In the genomic region with DNA sequence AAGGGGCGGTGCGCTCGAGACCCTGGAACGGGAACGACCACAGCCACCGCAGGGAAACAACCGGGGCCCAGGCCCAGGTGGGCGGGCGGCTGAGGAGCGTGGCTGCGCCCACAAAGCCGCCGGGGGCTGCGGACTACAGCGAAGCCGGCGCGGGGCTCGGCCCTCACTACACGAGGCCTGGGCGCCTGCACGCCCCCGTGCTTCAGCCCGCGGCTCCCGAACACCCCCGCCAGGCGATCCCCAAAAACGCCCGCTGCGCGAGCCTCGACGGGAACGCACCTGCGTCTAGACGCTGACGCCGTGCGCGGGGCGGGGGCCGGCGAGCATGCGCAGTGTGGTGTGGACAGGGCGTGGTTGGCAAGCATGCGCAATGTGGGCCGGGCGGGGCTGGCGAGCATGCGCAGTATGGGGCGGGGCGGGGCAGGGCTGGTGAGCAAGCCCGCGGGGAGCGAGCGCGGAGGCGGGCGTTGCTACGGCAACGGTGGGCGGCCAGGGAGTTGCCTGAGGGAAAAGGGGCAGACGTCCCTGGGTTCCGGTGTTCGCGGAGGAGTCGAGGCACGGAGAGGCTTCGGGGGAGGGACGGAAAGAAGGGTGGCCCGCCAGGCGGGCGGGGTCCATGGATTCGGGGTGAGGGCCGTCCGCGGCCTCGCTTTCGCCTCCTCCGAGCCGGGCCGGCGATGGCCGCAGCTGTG, we compare ENCODE assay signal across 1 cellular context.
TF ChIP-seq lines count a peak whose summit lies in the region.

Gene RNF32, plus strand, starts transcription at position 518 of the 692 bp plus-strand sequence. CDS start 3,104 bp downstream, outside the sequence.

TF ChIP-seq in K562, 482 proteins besides CTCF, POLR2A, EP300 and RAD21 (continued from another document and continues in another):
- TF ChIP-seq, protein P1, sequence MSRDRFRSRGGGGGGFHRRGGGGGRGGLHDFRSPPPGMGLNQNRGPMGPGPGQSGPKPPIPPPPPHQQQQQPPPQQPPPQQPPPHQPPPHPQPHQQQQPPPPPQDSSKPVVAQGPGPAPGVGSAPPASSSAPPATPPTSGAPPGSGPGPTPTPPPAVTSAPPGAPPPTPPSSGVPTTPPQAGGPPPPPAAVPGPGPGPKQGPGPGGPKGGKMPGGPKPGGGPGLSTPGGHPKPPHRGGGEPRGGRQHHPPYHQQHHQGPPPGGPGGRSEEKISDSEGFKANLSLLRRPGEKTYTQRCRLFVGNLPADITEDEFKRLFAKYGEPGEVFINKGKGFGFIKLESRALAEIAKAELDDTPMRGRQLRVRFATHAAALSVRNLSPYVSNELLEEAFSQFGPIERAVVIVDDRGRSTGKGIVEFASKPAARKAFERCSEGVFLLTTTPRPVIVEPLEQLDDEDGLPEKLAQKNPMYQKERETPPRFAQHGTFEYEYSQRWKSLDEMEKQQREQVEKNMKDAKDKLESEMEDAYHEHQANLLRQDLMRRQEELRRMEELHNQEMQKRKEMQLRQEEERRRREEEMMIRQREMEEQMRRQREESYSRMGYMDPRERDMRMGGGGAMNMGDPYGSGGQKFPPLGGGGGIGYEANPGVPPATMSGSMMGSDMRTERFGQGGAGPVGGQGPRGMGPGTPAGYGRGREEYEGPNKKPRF (IDR thresholded peaks at IDR 0.05; ENCODE audit: low read depth, low read length): no peak
- peak; percentile 50; the same call in 1 of the 2 replicates for TF ChIP-seq PHF21A (IDR thresholded peaks at IDR 0.05; ENCODE audit: borderline replicate concordance, low read depth)
- peak; percentile 98 for TF ChIP-seq FOXP1 (CRISPR knock-in tag; IDR thresholded peaks at IDR 0.05)
- peak; percentile 79; the same call in 1 of the 2 replicates for TF ChIP-seq CREB3L1 (IDR thresholded peaks at IDR 0.05; ENCODE audit: borderline replicate concordance, low read depth)
- TF ChIP-seq SMAD4 (CRISPR knock-in tag; conservative IDR thresholded peaks at IDR 0.05): peak; percentile 96
- peak; percentile 59; the same call in 1 of the 2 replicates for TF ChIP-seq GTF2E2 (tag; IDR thresholded peaks at IDR 0.05)
- peak; percentile 85 for TF ChIP-seq NR4A1 (CRISPR knock-in tag; IDR thresholded peaks at IDR 0.05)
- TF ChIP-seq NR4A1 (tag; IDR thresholded peaks at IDR 0.05): peak; percentile 79; the same call in 1 of the 2 replicates
- TF ChIP-seq MEIS2 (IDR thresholded peaks at IDR 0.05; ENCODE audit: partially characterized antibody): peak; percentile 97
- 0 out of 2 replicates have a peak, but pooled peaks have one; percentile 47 for TF ChIP-seq PTBP1 (IDR thresholded peaks at IDR 0.05; ENCODE audit: low read depth, low read length)
- peak; percentile 92 for TF ChIP-seq ZNF232 (CRISPR knock-in tag; IDR thresholded peaks at IDR 0.05)
- no peak for TF ChIP-seq KLF16 (IDR thresholded peaks at IDR 0.05)
- TF ChIP-seq HDAC6 (IDR thresholded peaks at IDR 0.05; ENCODE audit: low read depth, low read length): 0 out of 2 replicates have a peak, but pooled peaks have one; percentile 63
- peak; percentile 90; the same call in 1 of the 2 replicates for TF ChIP-seq ZBTB1 (CRISPR knock-in tag; IDR thresholded peaks at IDR 0.05; ENCODE audit: borderline replicate concordance, low read depth)
- no peak for TF ChIP-seq SIRT6 (IDR thresholded peaks at IDR 0.05; ENCODE audit: low read depth, low read length)
- TF ChIP-seq TFAP4 (CRISPR knock-in tag; IDR thresholded peaks at IDR 0.05; ENCODE audit: borderline replicate concordance): peak; percentile 90
- TF ChIP-seq PRMT5 (CRISPR knock-in tag; IDR thresholded peaks at IDR 0.05): 0 out of 2 replicates have a peak, but pooled peaks have one; percentile 2
- no peak for TF ChIP-seq DNMT1 (IDR thresholded peaks at IDR 0.05)
- TF ChIP-seq ETV5 (CRISPR knock-in tag; IDR thresholded peaks at IDR 0.05; ENCODE audit: low read depth): peak; percentile 75; the same call in 1 of the 2 replicates
- no peak for TF ChIP-seq PHB2 (IDR thresholded peaks at IDR 0.05; ENCODE audit: low read depth)
- peak; percentile 99 for TF ChIP-seq RFX1 (IDR thresholded peaks at IDR 0.05)
- no peak for TF ChIP-seq CHAMP1 (IDR thresholded peaks at IDR 0.05)
- peak; percentile 88 for TF ChIP-seq CREM (IDR thresholded peaks at IDR 0.05; ENCODE audit: low read depth)
- TF ChIP-seq ARID3B (CRISPR knock-in tag; IDR thresholded peaks at IDR 0.05; ENCODE audit: borderline replicate concordance): peak; percentile 80; the same call in 1 of the 2 replicates
- TF ChIP-seq RHOXF2B (CRISPR knock-in tag; conservative IDR thresholded peaks at IDR 0.05): peak; percentile 81; the same call in 1 of the 2 replicates
- TF ChIP-seq TCF3 (CRISPR knock-in tag; IDR thresholded peaks at IDR 0.05): peak; percentile 9; the same call in 1 of the 2 replicates
- peak; percentile 57 for TF ChIP-seq JUND (IDR thresholded peaks at IDR 0.05; ENCODE audit: borderline replicate concordance, low read depth, low read length)
- TF ChIP-seq JUND (tag; IDR thresholded peaks at IDR 0.05; ENCODE audit: borderline replicate concordance, low read depth, low read length): no peak; the same call in 2 of the 3 replicates
- peak; percentile 43; the same call in 1 of the 2 replicates for TF ChIP-seq SMAD3 (CRISPR knock-in tag; conservative IDR thresholded peaks at IDR 0.05)
- TF ChIP-seq MBD2 (IDR thresholded peaks at IDR 0.05; ENCODE audit: borderline replicate concordance, low read depth): peak; percentile 42; the same call in 1 of the 2 replicates
- TF ChIP-seq PCBP2 (IDR thresholded peaks at IDR 0.05; ENCODE audit: low read depth, low read length, poor library complexity, severe bottlenecking): no peak
- TF ChIP-seq ZZZ3 (IDR thresholded peaks at IDR 0.05): no peak
- peak; percentile 35; the same call in 1 of the 2 replicates for TF ChIP-seq ZNF584 (CRISPR knock-in tag; IDR thresholded peaks at IDR 0.05; ENCODE audit: low read depth)
- peak; percentile 59 for TF ChIP-seq HNRNPLL (IDR thresholded peaks at IDR 0.05; ENCODE audit: low read depth, low read length, poor library complexity, severe bottlenecking)
- peak; percentile 71; the same call in 1 of the 2 replicates for TF ChIP-seq ZNF212 (CRISPR knock-in tag; IDR thresholded peaks at IDR 0.05)
- peak in 1 of 2 experiments; percentile 19; a peak in 1 of 4 replicates for TF ChIP-seq RCOR1 (IDR thresholded peaks at IDR 0.05; ENCODE audit: borderline replicate concordance in 1 of 2, low read depth in 2 of 2, low read length in 2 of 2)
- TF ChIP-seq NR2C1 (IDR thresholded peaks at IDR 0.05): no peak
- TF ChIP-seq NR2C1 (tag; IDR thresholded peaks at IDR 0.05): no peak
- TF ChIP-seq ATF1 (CRISPR knock-in tag; IDR thresholded peaks at IDR 0.05): 0 out of 2 replicates have a peak, but pooled peaks have one; percentile 11
- peak; percentile 83 for TF ChIP-seq ATF1 (tag; IDR thresholded peaks at IDR 0.05)
- peak; percentile 91 for TF ChIP-seq ZBTB33 (CRISPR knock-in tag; IDR thresholded peaks at IDR 0.05)
- TF ChIP-seq SIN3A (IDR thresholded peaks at IDR 0.05; ENCODE audit: borderline replicate concordance in 2 of 2, control insufficient read depth in 1 of 2, low read depth in 2 of 2, low read length in 2 of 2): peak; percentile 50 to 65; a peak in 2 of 4 replicates
- TF ChIP-seq SREBF1 (IDR thresholded peaks at IDR 0.05; ENCODE audit: borderline replicate concordance, low read depth, low read length): 0 out of 2 replicates have a peak, but pooled peaks have one; percentile 22
- peak; percentile 77; the same call in 1 of the 2 replicates for TF ChIP-seq POLR2AphosphoS2 (IDR thresholded peaks at IDR 0.05; ENCODE audit: low read length)
- TF ChIP-seq FOXK1 (CRISPR knock-in tag; IDR thresholded peaks at IDR 0.05; ENCODE audit: borderline replicate concordance): 0 out of 2 replicates have a peak, but pooled peaks have one; percentile 37
- TF ChIP-seq ZKSCAN1 (IDR thresholded peaks at IDR 0.05; ENCODE audit: low read depth, low read length): peak; percentile 64
- peak; percentile 68 for TF ChIP-seq PHF20 (IDR thresholded peaks at IDR 0.05; ENCODE audit: partially characterized antibody)
- TF ChIP-seq, protein P2, sequence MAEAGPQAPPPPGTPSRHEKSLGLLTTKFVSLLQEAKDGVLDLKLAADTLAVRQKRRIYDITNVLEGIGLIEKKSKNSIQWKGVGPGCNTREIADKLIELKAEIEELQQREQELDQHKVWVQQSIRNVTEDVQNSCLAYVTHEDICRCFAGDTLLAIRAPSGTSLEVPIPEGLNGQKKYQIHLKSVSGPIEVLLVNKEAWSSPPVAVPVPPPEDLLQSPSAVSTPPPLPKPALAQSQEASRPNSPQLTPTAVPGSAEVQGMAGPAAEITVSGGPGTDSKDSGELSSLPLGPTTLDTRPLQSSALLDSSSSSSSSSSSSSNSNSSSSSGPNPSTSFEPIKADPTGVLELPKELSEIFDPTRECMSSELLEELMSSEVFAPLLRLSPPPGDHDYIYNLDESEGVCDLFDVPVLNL (CRISPR knock-in tag; IDR thresholded peaks at IDR 0.05; ENCODE audit: low read depth): peak; percentile 72; the same call in 1 of the 2 replicates
